In genomic region chr1:167627865-167628641, GRCh38 we compare ENCODE assay signal across 9 cellular contexts. TPM values are rescaled to one million over a fixed set of nuclear protein-coding genes. Genes with fewer than 3 reads are reported as not detected.
DNase-seq lines count a peak whose midpoint lies in the region; ATAC-seq and TF ChIP-seq lines count a peak whose summit lies in the region.
"Had no signal": no experiment of that assay in that cellular context is flagged by ENCODE, and none has a peak within 500 bp of the region (broad histone marks: within the 10 kb centered on the region; RNA-seq: fewer than 3 reads in every experiment).

No MANE protein-coding gene starts in this region.

- no peak for TF ChIP-seq CTCF in GM13977 (IDR thresholded peaks at IDR 0.05; ENCODE audit: extremely low read depth, insufficient read depth, missing control alignments)
- no peak for TF ChIP-seq CTCF in Loucy (conservative IDR thresholded peaks at IDR 0.05; ENCODE audit: low read length)
- TF ChIP-seq CTCF in left ventricle myocardium inferior (IDR thresholded peaks at IDR 0.05; ENCODE audit: borderline replicate concordance), result no peak
- no peak for TF ChIP-seq CTCF in RWPE1 (conservative IDR thresholded peaks at IDR 0.05; ENCODE audit: low read depth)

- POLR2A ChIA-PET in RWPE1 (lab: Yijun Ruan, JAX; ENCODE audit: low non-redundant PET), result no interaction called here

- H3K36me3 ChIP-seq in Loucy (ENCODE audit: insufficient read depth, low read length) (no peaks in the 10 kb centered on the region), left ventricle myocardium inferior (no peaks in the 10 kb centered on the region)

- H3K27ac ChIP-seq in left ventricle myocardium inferior (replicated peaks) (peak overlapping the region; percentile 96), RWPE1 (no peak overlapping the region)
- H3K27ac ChIP-seq: SK-N-MC had no signal

- intact Hi-C loops in left ventricle myocardium inferior (cut with micrococcal nuclease), result no loop called here

- CTCF ChIA-PET in RWPE1 (lab: Yijun Ruan, JAX), result no interaction called here

- H3K4me3 ChIP-seq in Loucy (ENCODE audit: low read length, poor library complexity, severe bottlenecking) (peak overlapping the region; percentile 95), left ventricle myocardium inferior (no peak overlapping the region)
- H3K4me3 ChIP-seq: SK-N-MC had no signal

- no peaks in the 10 kb centered on the region for H3K9me2 ChIP-seq in Loucy (replicated peaks; ENCODE audit: low read depth, low read length)

- H3F3A ChIP-seq in Loucy (ENCODE audit: low read depth), result peaks cover 12% of the 10 kb centered on the region; the same call in 1 of the 2 replicates

- H4K20me1 ChIP-seq in Loucy (ENCODE audit: insufficient read depth, low read length, poor library complexity, severe bottlenecking), result peaks cover 7% of the 10 kb centered on the region

- DNase-seq in GM13977 (ENCODE audit: low spot score) (peak; percentile 82), left ventricle myocardium inferior (peak; percentile 31), kidney glomerular epithelial cell (lab: John Stamatoyannopoulos, UW) (no peak), RWPE1 (ENCODE audit: low spot score) (no peak)
- peak; percentile 77 to 83 for DNase-seq in activated CD4-positive, alpha-beta T cell treated with anti-CD3 and anti-CD28 coated beads, Interleukin-2, amount 50 U/mL, for 48 hours
- DNase-seq in stimulated activated CD8-positive, alpha-beta memory T cell treated with anti-CD3 and anti-CD28 coated beads, Interleukin-7, amount 100 ng/mL, for 24 hours (ENCODE audit: low read depth), result peak; percentile 38

- H3K4me1 ChIP-seq in Loucy (ENCODE audit: insufficient read depth, low read length, poor library complexity, severe bottlenecking) (peaks cover 59% of the 10 kb centered on the region), left ventricle myocardium inferior (peaks cover 56% of the 10 kb centered on the region)

- H3K9me3 ChIP-seq in Loucy (ENCODE audit: insufficient read depth, low read depth, low read length) (no peaks in the 10 kb centered on the region), left ventricle myocardium inferior (replicated peaks) (peaks cover 12% of the 10 kb centered on the region)

- H3K9ac ChIP-seq in Loucy (ENCODE audit: low read depth, low read length, poor library complexity, severe bottlenecking), result peak overlapping the region; percentile 100

- H3K4me2 ChIP-seq in Loucy (ENCODE audit: low read depth, low read length, poor library complexity, severe bottlenecking), result peak overlapping the region; percentile 79

- peak; percentile 61 for ATAC-seq in GM21825 (IDR thresholded peaks at IDR 0.05; ENCODE audit: unreplicated experiment)

- H3K27me3 ChIP-seq in Loucy (ENCODE audit: insufficient read depth, low read length, poor library complexity, severe bottlenecking) (peaks cover 4% of the 10 kb centered on the region), left ventricle myocardium inferior (ENCODE audit: low read depth) (no peaks in the 10 kb centered on the region)

- peaks cover 51% of the 10 kb centered on the region for H3K79me2 ChIP-seq in Loucy (ENCODE audit: insufficient read depth, low read length)

- H2AFZ ChIP-seq in Loucy (ENCODE audit: low read length), result no peak overlapping the region

- in situ Hi-C loops in GM13977 (cut with MboI; ENCODE audit: low pct_unique_long_range_greater_than_20kb, low sequenced_read_pairs, unreplicated experiment), result no loop called here

RNA-seq across cellular contexts. Expression of gene RCSD1, which starts 2.0 kb away (rescaled TPM):
- 42.7 TPM for total RNA-seq in left ventricle myocardium inferior

Comparison
In these comparisons a context has a peak if more than half of its experiments do, and no peak if none do; other contexts are left out.
1. DNase-seq: peak in GM13977 (single experiment), activated CD4-positive, alpha-beta T cell treated with anti-CD3 and anti-CD28 coated beads, Interleukin-2, amount 50 U/mL, for 48 hours (2 of 2), left ventricle myocardium inferior (single experiment) and stimulated activated CD8-positive, alpha-beta memory T cell treated with anti-CD3 and anti-CD28 coated beads, Interleukin-7, amount 100 ng/mL, for 24 hours (single experiment); none in kidney glomerular epithelial cell (single experiment) and RWPE1 (single experiment).